ENCODE assay signal across 8 cellular contexts in the genomic region with DNA sequence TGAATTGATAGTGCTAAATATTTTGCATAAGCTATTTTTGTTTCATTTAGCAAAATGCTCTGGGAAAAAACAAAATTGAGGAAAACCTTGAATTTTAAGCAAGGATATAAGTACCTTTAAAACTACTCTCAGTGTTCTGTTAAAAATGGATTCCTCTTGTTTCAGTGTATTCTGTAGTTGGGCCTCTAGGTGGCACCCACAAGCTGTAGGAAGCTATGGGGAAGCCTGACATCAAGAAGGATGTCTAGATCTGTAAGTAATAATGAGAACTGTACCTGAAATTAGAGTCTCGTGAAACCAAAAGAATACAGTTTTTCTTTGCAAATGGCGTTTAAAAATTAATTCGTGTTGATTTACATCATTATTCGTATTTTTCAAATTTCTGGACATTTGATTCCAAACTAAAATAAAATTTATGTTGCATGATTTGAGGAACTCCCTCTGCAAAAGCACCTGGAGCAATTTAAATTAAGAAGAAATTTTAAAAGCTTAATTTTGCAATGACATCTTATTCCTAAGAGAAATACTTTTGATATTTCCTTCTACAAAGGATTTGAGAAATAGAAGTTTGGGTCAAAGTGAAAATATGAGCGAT. TPM values are rescaled to one million over a fixed set of nuclear protein-coding genes. Genes with fewer than 3 reads are reported as not detected.
DNase-seq lines count a peak whose midpoint lies in the region; ATAC-seq and TF ChIP-seq lines count a peak whose summit lies in the region.

No MANE protein-coding gene starts in this region.

- no peak for TF ChIP-seq POLR2A in thyroid gland (IDR thresholded peaks at IDR 0.05)

- H3K27me3 Mint-ChIP-seq in Caco-2 (ENCODE audit: insufficient read depth, unreplicated experiment) (no peaks in the 10 kb centered on the region), nephron (ENCODE audit: low read depth) (no peaks in the 10 kb centered on the region)

- H3K36me3 ChIP-seq in Caco-2 (ENCODE audit: control insufficient read depth, insufficient read depth, low read length) (no peaks in the 10 kb centered on the region), thyroid gland (no peaks in the 10 kb centered on the region)

- DNase-seq in Caco-2 (peak; percentile 68 to 78), GM19240 (ENCODE audit: insufficient read length, low spot score) (peak; percentile 5), NCI-H69 (lab: John Stamatoyannopoulos, UW) (peak; percentile 42), epithelial cell of esophagus (ENCODE audit: low read depth) (peak; percentile 79), thyroid gland (peak; percentile 33 to 70)
- peak; percentile 68 for DNase-seq in activated CD8-positive, alpha-beta memory T cell treated with anti-CD3 and anti-CD28 coated beads for 24 hours

- CTCF ChIA-PET in Caco-2 (lab: Charles Lee): interaction anchor here (0.9 to 1.0 kb wide), 2 partner anchors 540 to 672 kb away, joined by 3 read pairs; no protein-coding TSS in a partner anchor

- H3K27me3 ChIP-seq in Caco-2 (replicated peaks; ENCODE audit: control insufficient read depth, insufficient read depth, low read length) (no peaks in the 10 kb centered on the region), thyroid gland (no peaks in the 10 kb centered on the region)

- peaks cover 14% of the 10 kb centered on the region for H3K4me1 ChIP-seq in Caco-2
- H3K4me1 ChIP-seq in thyroid gland: no peaks in the 10 kb centered on the region

- POLR2A ChIA-PET in Caco-2 (lab: Charles Lee): no interaction called here

- H3K4me3 ChIP-seq in Caco-2 (ENCODE audit: low read depth, low read length): no peak overlapping the region
- H3K4me3 ChIP-seq in epithelial cell of esophagus (ENCODE audit: low read length): no peak overlapping the region
- H3K4me3 ChIP-seq in thyroid gland (replicated peaks in 1 of 3): no peak overlapping the region

- H3K9me3 ChIP-seq in Caco-2 (no peaks in the 10 kb centered on the region), thyroid gland (no peaks in the 10 kb centered on the region)

- H3K27ac Mint-ChIP-seq in Caco-2 (ENCODE audit: unreplicated experiment): no peak overlapping the region
- H3K27ac Mint-ChIP-seq in nephron: peak overlapping the region; percentile 44 to 64 (median 50)

- no TSS peak for BruUV-seq in Caco-2 (replicated peaks; lab: Mats Ljungman, UMichigan)

- H3K4me1 Mint-ChIP-seq in Caco-2 (ENCODE audit: low read depth, unreplicated experiment) (no peaks in the 10 kb centered on the region), nephron (peaks cover 6% of the 10 kb centered on the region)

- peak; percentile 92 for ATAC-seq in HG03280 (IDR thresholded peaks at IDR 0.05; ENCODE audit: unreplicated experiment)

- intact Hi-C loops in Caco-2 (cut with micrococcal nuclease; ENCODE audit: unreplicated experiment): loop anchor here (1.0 to 5.0 kb wide), 11 partner anchors 159 to 1119 kb away; no protein-coding TSS in a partner anchor
- intact Hi-C loops in thyroid gland (cut with DNase I): no loop called here

- H3K9me3 Mint-ChIP-seq in Caco-2 (ENCODE audit: unreplicated experiment) (peaks cover 18% of the 10 kb centered on the region), nephron (no peaks in the 10 kb centered on the region)

- no peak overlapping the region for H3K27ac ChIP-seq in thyroid gland

- H3K4me3 Mint-ChIP-seq in Caco-2 (ENCODE audit: unreplicated experiment): no peak overlapping the region
- H3K4me3 Mint-ChIP-seq in nephron: no peak overlapping the region

- WGBS in thyroid gland, 2 donors: 23 to 25% methylated on average over 5 of the region's 5 CpGs

- H3K36me3 Mint-ChIP-seq in Caco-2 (ENCODE audit: insufficient read depth, unreplicated experiment) (no peaks in the 10 kb centered on the region), nephron (ENCODE audit: low read depth) (no peaks in the 10 kb centered on the region)

- peak; percentile 77 to 85 for TF ChIP-seq CTCF in Caco-2 (IDR thresholded peaks at IDR 0.05; ENCODE audit: insufficient read depth in 1 of 2, low read depth in 1 of 2, low read length in 1 of 2, severe bottlenecking in 1 of 2, unreplicated experiment in 1 of 2)
- TF ChIP-seq CTCF in epithelial cell of esophagus (IDR thresholded peaks at IDR 0.05; ENCODE audit: insufficient read depth, low read depth, low read length, missing control alignments): peak; percentile 92
- TF ChIP-seq CTCF in nephron (IDR thresholded peaks at IDR 0.05; ENCODE audit: unreplicated experiment in 3 of 3): peak; percentile 85 to 97 (median 91)
- TF ChIP-seq CTCF in thyroid gland (IDR thresholded peaks at IDR 0.05): peak; percentile 51 to 92 (median 84)

RNA-seq across cellular contexts. Expression of gene TMPRSS11E, which starts 51.2 kb away (rescaled TPM):
- total RNA-seq in Caco-2 (2022) (not detected in 2 replicates), thyroid gland (under 1 TPM in 1 of 4 donors, not detected in 3; 0.24 TPM)

Comparison
In these comparisons a context has a peak if more than half of its experiments do, and no peak if none do; other contexts are left out.
1. DNase-seq: peak in every context shown above with its lines; median percentile 79 in epithelial cell of esophagus; 73 in Caco-2; 68 in activated CD8-positive, alpha-beta memory T cell treated with anti-CD3 and anti-CD28 coated beads for 24 hours; 52 in thyroid gland; 42 in NCI-H69; 5 in GM19240.